In the genomic region with DNA sequence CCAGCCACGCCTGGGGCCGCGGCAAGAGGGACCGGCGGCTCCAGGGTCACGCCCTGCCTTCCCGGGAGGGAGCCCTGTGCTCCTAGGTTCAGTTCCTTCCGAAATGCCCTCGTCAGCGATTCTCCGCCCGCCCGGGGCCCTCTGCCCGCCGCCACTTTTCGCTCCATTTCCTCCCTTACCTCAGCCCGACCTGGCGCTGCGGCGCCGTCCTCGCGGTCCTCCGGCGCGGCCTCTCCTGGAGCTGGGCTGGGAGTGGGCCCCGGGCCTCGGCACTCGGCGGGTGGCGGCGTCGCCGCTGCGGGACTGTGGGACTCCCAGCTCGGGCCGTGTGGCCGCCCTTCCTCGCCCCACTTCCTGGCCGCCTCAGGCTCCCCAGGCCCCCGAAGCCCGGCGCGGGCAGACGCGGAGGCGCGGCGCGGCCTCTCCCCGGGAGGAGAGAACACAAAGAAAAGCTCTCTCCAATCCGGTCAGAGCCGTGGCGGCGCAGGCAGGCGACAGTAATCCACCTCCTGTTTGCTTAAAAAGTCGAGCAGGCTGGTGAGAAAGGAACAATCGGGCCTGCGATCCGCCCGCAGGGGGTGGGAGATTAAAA, we compare ENCODE assay signal across 7 cellular contexts. TPM values are rescaled to one million over a fixed set of nuclear protein-coding genes. Genes with fewer than 3 reads are reported as not detected.
DNase-seq lines count a peak whose midpoint lies in the region; ATAC-seq and TF ChIP-seq lines count a peak whose summit lies in the region.

No MANE protein-coding gene starts in this region.

- peaks cover 94% of the 10 kb centered on the region for H3K27me3 Mint-ChIP-seq in activated naive CD4-positive, alpha-beta T cell treated with anti-CD3 and anti-CD28 coated beads, Interleukin-2, amount 10 ng/mL, durations not matched to agents 7 days and 5 days

- H3K36me3 ChIP-seq in GM23248 (ENCODE audit: low read depth) = no peaks in the 10 kb centered on the region
- no peaks in the 10 kb centered on the region for H3K36me3 ChIP-seq in heart right ventricle
- H3K36me3 ChIP-seq in rectal smooth muscle tissue (ENCODE audit: control insufficient read depth, insufficient read depth, low read length) = no peaks in the 10 kb centered on the region

- peaks cover 25% of the 10 kb centered on the region for H3K4me1 Mint-ChIP-seq in activated naive CD4-positive, alpha-beta T cell treated with anti-CD3 and anti-CD28 coated beads, Interleukin-2, amount 10 ng/mL, durations not matched to agents 7 days and 5 days

- H3K79me2 ChIP-seq in GM23248 (ENCODE audit: insufficient read depth) = peaks cover 72% of the 10 kb centered on the region

- H4K20me1 ChIP-seq in GM23248 (ENCODE audit: insufficient read depth) = no peaks in the 10 kb centered on the region

- H3F3A ChIP-seq in GM23248 (ENCODE audit: insufficient read depth) = peaks cover 7% of the 10 kb centered on the region; the same call in 1 of the 2 replicates

- H3K9me2 ChIP-seq in GM23248 (ENCODE audit: insufficient read depth) = no peaks in the 10 kb centered on the region

- H3K9ac ChIP-seq in GM23248 (peak overlapping the region; percentile 95), rectal smooth muscle tissue (ENCODE audit: low read length) (peak overlapping the region; percentile 77)

- no peak for TF ChIP-seq CTCF in heart right ventricle (IDR thresholded peaks at IDR 0.05)

- H3K4me1 ChIP-seq in GM23248 (ENCODE audit: insufficient read depth) (peaks cover 40% of the 10 kb centered on the region), heart right ventricle (peaks cover 23 to 83% (median 37%) of the 10 kb centered on the region in 9 donors), rectal smooth muscle tissue (ENCODE audit: control insufficient read depth, insufficient read depth, low read length) (peaks cover 26% of the 10 kb centered on the region)

- H3K27ac ChIP-seq in GM23248 (peak overlapping the region; percentile 89), heart right ventricle (peak overlapping the region; percentile 92 to 99 (median 96)), rectal smooth muscle tissue (ENCODE audit: low read depth, low read length) (peak overlapping the region; percentile 94)

- H3K4me3 ChIP-seq in GM23248 (peak overlapping the region; percentile 85), heart right ventricle (peak overlapping the region; percentile 63 to 94 (median 78)), rectal smooth muscle tissue (ENCODE audit: low read length) (peak overlapping the region; percentile 87)

- CTCF ChIA-PET in activated naive CD4-positive, alpha-beta T cell treated with anti-CD3 and anti-CD28 coated beads, Interleukin-2, amount 10 ng/mL, durations not matched to agents 7 days and 5 days (lab: Charles Lee) = interaction anchor here (1.1 to 1.3 kb wide), 3 partner anchors 34 to 105 kb away, joined by 3 to 6 read pairs (median 4); no protein-coding TSS in a partner anchor

- no peak for ATAC-seq in heart right ventricle
- ATAC-seq in HG02884 (IDR thresholded peaks at IDR 0.05; ENCODE audit: unreplicated experiment) = no peak

- peak overlapping the region; percentile 96 for H3K4me2 ChIP-seq in GM23248 (ENCODE audit: unreplicated experiment)

- H3K9me3 ChIP-seq in GM23248 (ENCODE audit: low read depth) (no peaks in the 10 kb centered on the region), heart right ventricle (no peaks in the 10 kb centered on the region)

- H3K4me3 Mint-ChIP-seq in activated naive CD4-positive, alpha-beta T cell treated with anti-CD3 and anti-CD28 coated beads, Interleukin-2, amount 10 ng/mL, durations not matched to agents 7 days and 5 days = peak overlapping the region; percentile 33

- H3K27me3 ChIP-seq in GM23248 (replicated peaks; ENCODE audit: insufficient read depth) (no peaks in the 10 kb centered on the region), heart right ventricle (peaks cover 0 to 76% (median 0%) of the 10 kb centered on the region in 7 donors), rectal smooth muscle tissue (ENCODE audit: control insufficient read depth, insufficient read depth, low read length) (no peaks in the 10 kb centered on the region)

- peak overlapping the region; percentile 13 for H2AFZ ChIP-seq in GM23248

- no peaks in the 10 kb centered on the region for H3K9me3 Mint-ChIP-seq in activated naive CD4-positive, alpha-beta T cell treated with anti-CD3 and anti-CD28 coated beads, Interleukin-2, amount 10 ng/mL, durations not matched to agents 7 days and 5 days

- DNase-seq in GM23248 = peak; percentile 66
- DNase-seq in NCI-H2196 (lab: John Stamatoyannopoulos, UW; ENCODE audit: unreplicated experiment) = peak; percentile 69
- DNase-seq in activated naive CD4-positive, alpha-beta T cell treated with anti-CD3 and anti-CD28 coated beads, Interleukin-2, amount 10 ng/mL, durations not matched to agents 7 days and 5 days = no peak
- peak in 1 of 2 donors; percentile 67 for DNase-seq in heart right ventricle
- DNase-seq in middle frontal gyrus (ENCODE audit: extremely low spot score, low spot score) = no peak

- 1 to 2% methylated on average over 46 to 61 of the region's 61 CpGs for WGBS in GM23248 (ENCODE audit: low coverage in 1 of 2, low lambda C conversion rate in 2 of 2, missing lambda C conversion rate in 2 of 2), 2 experiments
- 0 to 1% methylated on average over 51 to 61 of the region's 61 CpGs for WGBS in heart right ventricle, 2 donors

- peak overlapping the region; percentile 79 for H3K27ac Mint-ChIP-seq in activated naive CD4-positive, alpha-beta T cell treated with anti-CD3 and anti-CD28 coated beads, Interleukin-2, amount 10 ng/mL, durations not matched to agents 7 days and 5 days

- intact Hi-C loops in heart right ventricle (cut with DNase I) = loop anchor here in 1 of 10 donors (10.0 kb wide), 1 partner anchor 142 kb away; no protein-coding TSS in a partner anchor

- H3K36me3 Mint-ChIP-seq in activated naive CD4-positive, alpha-beta T cell treated with anti-CD3 and anti-CD28 coated beads, Interleukin-2, amount 10 ng/mL, durations not matched to agents 7 days and 5 days = peaks cover 6% of the 10 kb centered on the region

- in situ Hi-C loops in GM23248 (cut with MboI) = no loop called here

RNA-seq across cellular contexts. Expression of a gene that starts 1.6 kb away (rescaled TPM):
- total RNA-seq in GM23248 (2014; rRNA removed; shearing (Covaris generic)) = 3.0 and 5.2 TPM in 2 replicates
- polyA plus RNA-seq in GM23248 (2016; fragmentation: Nextera tagmentation; extraction: Ambion mirVana) (0.91 and 1.3 TPM in 2 replicates), heart right ventricle (10 to 100 TPM in 1 of 2 donors, 1 to 10 TPM in 1; 4.8 to 13.1 TPM)
- 10 to 100 TPM in 2 of 10 donors, 1 to 10 TPM in 8; 6.3 to 11.1 (median 9.2) TPM for total RNA-seq in heart right ventricle

Comparison
In these comparisons a context has a peak if more than half of its experiments do, and no peak if none do; other contexts are left out.
1. DNase-seq: peak in GM23248 (single experiment) and NCI-H2196 (single experiment); none in activated naive CD4-positive, alpha-beta T cell treated with anti-CD3 and anti-CD28 coated beads, Interleukin-2, amount 10 ng/mL, durations not matched to agents 7 days and 5 days (single experiment) and middle frontal gyrus (single experiment).
2. Peak in every context shown above with its lines, with median percentiles within 50 percentile points of each other: H3K27ac ChIP-seq and H3K4me3 ChIP-seq.